Comparison of ENCODE assay signal across 24 cellular contexts in the genomic region with DNA sequence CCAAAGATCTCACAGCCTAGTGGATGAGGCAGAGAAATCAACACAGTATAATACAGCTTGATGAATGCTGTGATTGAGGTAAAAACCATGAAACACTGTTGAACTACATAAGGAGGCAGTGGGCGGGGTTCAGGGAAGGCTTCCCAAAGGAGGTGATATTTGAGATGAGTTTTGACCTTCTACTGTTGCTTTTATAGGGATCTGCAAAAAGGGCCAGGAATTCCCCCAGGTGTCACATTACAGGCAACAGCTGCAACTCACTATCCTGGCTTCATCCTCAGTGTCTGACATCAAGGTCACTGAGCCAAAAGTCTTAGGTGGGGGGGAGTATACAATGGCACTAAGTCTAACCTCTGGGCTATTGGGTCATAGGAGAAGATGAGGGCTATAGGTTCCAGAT.
A peak's percentile ranks its signal among the peaks of the same experiment; 100 is the strongest.
DNase-seq lines count a peak whose midpoint lies in the region; ATAC-seq and TF ChIP-seq lines count a peak whose summit lies in the region.
"Had no signal": no experiment of that assay in that cellular context is flagged by ENCODE, and none has a peak within 500 bp of the region (broad histone marks: within the 10 kb centered on the region; RNA-seq: fewer than 3 reads in every experiment).

No MANE protein-coding gene starts in this region.

- H3K27me3 Mint-ChIP-seq in endodermal cell (ENCODE audit: insufficient read depth), result no peaks in the 10 kb centered on the region
- no peaks in the 10 kb centered on the region for H3K27me3 Mint-ChIP-seq in CD4-positive, alpha-beta memory T cell
- H3K27me3 Mint-ChIP-seq: activated CD4-positive, alpha-beta memory T cell treated with anti-CD3 and anti-CD28 coated beads for 36 hours; stimulated activated naive CD8-positive, alpha-beta T cell treated with anti-CD3 and anti-CD28 coated beads, Interleukin-15, amount 100 ng/mL, for 72 hours had no signal

- ATAC-seq in psoas muscle (peak; percentile 71 to 96 (median 90)), gastroesophageal sphincter (no peak), left lobe of liver (no peak)
- ATAC-seq: esophagus mucosa; HepG2; lower lobe of right lung; stimulated activated naive CD8-positive, alpha-beta T cell treated with anti-CD3 and anti-CD28 coated beads, Interleukin-15, amount 100 ng/mL, for 72 hours had no signal

- H3K4me3 Mint-ChIP-seq in endodermal cell, result no peak overlapping the region
- H3K4me3 Mint-ChIP-seq in CD4-positive, alpha-beta memory T cell, result no peak overlapping the region
- H3K4me3 Mint-ChIP-seq: activated CD4-positive, alpha-beta memory T cell treated with anti-CD3 and anti-CD28 coated beads for 36 hours; stimulated activated naive CD8-positive, alpha-beta T cell treated with anti-CD3 and anti-CD28 coated beads, Interleukin-15, amount 100 ng/mL, for 72 hours had no signal

- CTCF ChIA-PET in HEK293 (lab: Yijun Ruan, JAX), result interaction anchor here (0.6 kb wide), 1 partner anchor 18 kb away, joined by 3 read pairs; no protein-coding TSS in a partner anchor
- CTCF ChIA-PET in CD4-positive, alpha-beta memory T cell (lab: Charles Lee; ENCODE audit: partially characterized antibody), result no interaction called here

- WGBS in endodermal cell (ENCODE audit: insufficient coverage in 1 of 2, insufficient read length in 1 of 2), 2 experiments, result 80 to 100% methylated on average over 1 of the region's 1 CpG
- WGBS in psoas muscle, 3 donors, result 14 to 62% (median 15%) methylated on average over 1 of the region's 1 CpG
- 75 to 100% methylated on average over 1 of the region's 1 CpG for WGBS in gastroesophageal sphincter (ENCODE audit: low coverage in 1 of 2), 2 donors

- DNase-seq in NCI-H524 treated with DMSO at 0.1 percent for 48 hours (lab: John Stamatoyannopoulos, UW) (peak; percentile 38), endodermal cell (peak; percentile 44), psoas muscle (peak in 1 of 2 donors; percentile 33), 8988T (no peak), left lobe of liver (ENCODE audit: low spot score) (no peak)
- DNase-seq in CD4-positive, alpha-beta memory T cell, result no peak
- DNase-seq: activated CD4-positive, alpha-beta memory T cell treated with anti-CD3 and anti-CD28 coated beads for 36 hours; activated naive CD4-positive, alpha-beta T cell; anterior cingulate cortex; Calu3; effector CD4-positive, alpha-beta T cell; GDM1; lower lobe of right lung; NCI-H1930; NCI-H774; ovary; stimulated activated CD4-positive, alpha-beta T cell treated with anti-CD3 and anti-CD28 coated beads, Interleukin-2, amount 100 ng/mL, for 48 hours; stimulated activated naive CD8-positive, alpha-beta T cell treated with anti-CD3 and anti-CD28 coated beads, Interleukin-15, amount 100 ng/mL, for 72 hours; upper lobe of left lung had no signal

- TF ChIP-seq EP300 in gastroesophageal sphincter (IDR thresholded peaks at IDR 0.05), result no peak

- no peak for TF ChIP-seq CTCF in HEK293 (tag by site-specific recombination; IDR thresholded peaks at IDR 0.05)
- TF ChIP-seq CTCF in endodermal cell (conservative IDR thresholded peaks at IDR 0.05), result no peak
- no peak for TF ChIP-seq CTCF in psoas muscle (IDR thresholded peaks at IDR 0.05)
- TF ChIP-seq CTCF in gastroesophageal sphincter (IDR thresholded peaks at IDR 0.05), result no peak

- no peak overlapping the region for H3K9ac ChIP-seq in endodermal cell (ENCODE audit: extremely low read depth, low read length, poor library complexity, severe bottlenecking)

- no peaks in the 10 kb centered on the region for H3K27me3 ChIP-seq in endodermal cell (ENCODE audit: control insufficient read depth, insufficient read depth, low read length, poor library complexity, severe bottlenecking)
- H3K27me3 ChIP-seq in psoas muscle (ENCODE audit: insufficient read depth in 3 of 3, low read length in 2 of 3), result no peaks in the 10 kb centered on the region
- no peaks in the 10 kb centered on the region for H3K27me3 ChIP-seq in gastroesophageal sphincter
- no peaks in the 10 kb centered on the region for H3K27me3 ChIP-seq in CD4-positive, alpha-beta memory T cell (ENCODE audit: insufficient read depth, low read length)
- H3K27me3 ChIP-seq: ovary, upper lobe of left lung had no signal

- no peak overlapping the region for H3K27ac Mint-ChIP-seq in endodermal cell
- H3K27ac Mint-ChIP-seq in CD4-positive, alpha-beta memory T cell, result no peak overlapping the region
- H3K27ac Mint-ChIP-seq: activated CD4-positive, alpha-beta memory T cell treated with anti-CD3 and anti-CD28 coated beads for 36 hours had no signal

- intact Hi-C loops in psoas muscle (cut with DNase I), result no loop called here
- intact Hi-C loops in CD4-positive, alpha-beta memory T cell (cut with micrococcal nuclease), result no loop called here

- no peaks in the 10 kb centered on the region for H3K36me3 Mint-ChIP-seq in endodermal cell (ENCODE audit: low read depth)
- no peaks in the 10 kb centered on the region for H3K36me3 Mint-ChIP-seq in CD4-positive, alpha-beta memory T cell
- H3K36me3 Mint-ChIP-seq: activated CD4-positive, alpha-beta memory T cell treated with anti-CD3 and anti-CD28 coated beads for 36 hours had no signal

- H3K4me1 ChIP-seq in HEK293 (ENCODE audit: control insufficient read depth, insufficient read depth, low read length) (0 out of 2 replicates have a peak, but pooled peaks cover 2% of the 10 kb centered on the region), endodermal cell (ENCODE audit: control insufficient read depth, insufficient read depth, low read length) (no peaks in the 10 kb centered on the region), psoas muscle (peaks cover 21% of the 10 kb centered on the region), gastroesophageal sphincter (no peaks in the 10 kb centered on the region)
- H3K4me1 ChIP-seq in CD4-positive, alpha-beta memory T cell (ENCODE audit: insufficient read depth, low read length), result no peaks in the 10 kb centered on the region
- H3K4me1 ChIP-seq: lower lobe of right lung, upper lobe of left lung had no signal

- H3K9me3 ChIP-seq in HEK293 (ENCODE audit: control insufficient read depth, insufficient read depth, low read depth, low read length) (no peaks in the 10 kb centered on the region), endodermal cell (ENCODE audit: control insufficient read depth, low read length) (no peaks in the 10 kb centered on the region), psoas muscle (no peaks in the 10 kb centered on the region), gastroesophageal sphincter (no peaks in the 10 kb centered on the region)
- no peaks in the 10 kb centered on the region for H3K9me3 ChIP-seq in CD4-positive, alpha-beta memory T cell (ENCODE audit: control insufficient read depth in 1 of 2, low read length in 2 of 2)
- H3K9me3 ChIP-seq: lower lobe of right lung, ovary, upper lobe of left lung had no signal

- POLR2A ChIA-PET in HEK293 (lab: Yijun Ruan, JAX), result no interaction called here
- POLR2A ChIA-PET in CD4-positive, alpha-beta memory T cell (lab: Charles Lee; ENCODE audit: partially characterized antibody), result no interaction called here

- peaks cover 24% of the 10 kb centered on the region for H3K9me3 Mint-ChIP-seq in endodermal cell
- H3K9me3 Mint-ChIP-seq in CD4-positive, alpha-beta memory T cell, result peaks cover 0 to 3% (median 0%) of the 10 kb centered on the region in 8 donors

- peaks cover 4% of the 10 kb centered on the region for H3K4me1 Mint-ChIP-seq in endodermal cell
- H3K4me1 Mint-ChIP-seq in CD4-positive, alpha-beta memory T cell, result no peaks in the 10 kb centered on the region
- H3K4me1 Mint-ChIP-seq: stimulated activated naive CD8-positive, alpha-beta T cell treated with anti-CD3 and anti-CD28 coated beads, Interleukin-15, amount 100 ng/mL, for 72 hours had no signal

- TF ChIP-seq POLR2A in gastroesophageal sphincter (IDR thresholded peaks at IDR 0.05), result no peak

- H3K4me3 ChIP-seq in HEK293 (ENCODE audit: low read depth, low read length) (no peak overlapping the region), endodermal cell (ENCODE audit: low read length) (no peak overlapping the region), psoas muscle (no peak overlapping the region), gastroesophageal sphincter (no peak overlapping the region)
- no peak overlapping the region for H3K4me3 ChIP-seq in CD4-positive, alpha-beta memory T cell (ENCODE audit: low read length in 2 of 2)
- H3K4me3 ChIP-seq: lower lobe of right lung, ovary, skin epidermis, upper lobe of left lung had no signal

- no peaks in the 10 kb centered on the region for H3K36me3 ChIP-seq in HEK293 (ENCODE audit: control insufficient read depth in 2 of 2, insufficient read depth in 1 of 2, low read length in 2 of 2)
- H3K36me3 ChIP-seq in endodermal cell (ENCODE audit: control insufficient read depth, insufficient read depth, low read length), result no peaks in the 10 kb centered on the region
- no peaks in the 10 kb centered on the region for H3K36me3 ChIP-seq in psoas muscle (ENCODE audit: insufficient read depth in 1 of 2, low read depth in 1 of 2)
- no peaks in the 10 kb centered on the region for H3K36me3 ChIP-seq in gastroesophageal sphincter
- no peaks in the 10 kb centered on the region for H3K36me3 ChIP-seq in CD4-positive, alpha-beta memory T cell (ENCODE audit: insufficient read depth, low read length)
- H3K36me3 ChIP-seq: lower lobe of right lung, ovary, upper lobe of left lung had no signal

- H3K27ac ChIP-seq in HEK293 (ENCODE audit: extremely low read depth, low read depth, low read length) (no peak overlapping the region), endodermal cell (ENCODE audit: low read depth, low read length) (no peak overlapping the region), psoas muscle (peak overlapping the region; percentile 25), gastroesophageal sphincter (no peak overlapping the region)
- H3K27ac ChIP-seq in CD4-positive, alpha-beta memory T cell (ENCODE audit: low read depth, low read length), result no peak overlapping the region
- H3K27ac ChIP-seq: lower lobe of right lung, ovary, skin epidermis, upper lobe of left lung had no signal

TF ChIP-seq in HEK293, 187 proteins besides CTCF, POLR2A, EP300 and RAD21:
- TF ChIP-seq TRIM28 (IDR thresholded peaks at IDR 0.05; ENCODE audit: borderline replicate concordance, low read length) (peak; percentile 26; the same call in 1 of the 2 replicates), ZNF837 (tag by site-specific recombination; IDR thresholded peaks at IDR 0.05) (no peak)
TF ChIP-seq in HEK293: peak in this region for 1.

Comparison
In these comparisons a context has a peak if more than half of its experiments do, and no peak if none do; other contexts are left out.
1. DNase-seq: peak in NCI-H524 treated with DMSO at 0.1 percent for 48 hours (single experiment) and endodermal cell (single experiment); none in 8988T (single experiment), CD4-positive, alpha-beta memory T cell (0 of 5) and left lobe of liver (single experiment).
2. ATAC-seq: peak in psoas muscle (4 of 4); none in gastroesophageal sphincter (single experiment) and left lobe of liver (single experiment).